Comparison of ENCODE assay signal across 28 cellular contexts in the genomic region with DNA sequence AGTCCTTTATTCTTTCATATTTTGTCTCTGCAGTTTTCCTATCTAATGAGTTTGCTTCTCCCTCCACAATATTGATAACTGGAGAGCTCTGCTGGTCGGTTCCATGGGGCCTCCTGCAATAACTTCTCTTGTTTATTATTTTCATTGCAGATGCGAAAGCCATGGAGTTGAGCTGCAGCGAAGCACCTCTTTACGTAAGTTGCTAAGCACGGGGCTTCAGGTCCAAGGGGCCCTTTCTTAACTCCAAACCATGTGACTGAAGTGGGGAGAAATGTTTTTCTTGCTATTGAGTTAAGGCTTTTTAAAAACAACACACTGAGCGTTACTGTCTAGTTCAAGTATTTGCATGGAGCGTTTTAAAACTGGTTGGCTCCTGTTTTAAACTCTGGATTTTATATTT.
"Had no signal": no experiment of that assay in that cellular context is flagged by ENCODE, and none has a peak within 500 bp of the region (broad histone marks: within the 10 kb centered on the region; RNA-seq: fewer than 3 reads in every experiment).

No MANE protein-coding gene starts in this region.

- DNase-seq: colonic mucosa; cortex of kidney; dermis blood vessel endothelial cell; dorsolateral prefrontal cortex; effector CD4-positive, alpha-beta T cell; effector CD8-positive, alpha-beta T cell; effector memory CD4-positive, alpha-beta T cell; effector memory CD8-positive, alpha-beta T cell; endodermal cell; erythroblast; esophagus squamous epithelium; foreskin fibroblast; foreskin melanocyte; gastrocnemius medialis; glutamatergic neuron; head of caudate nucleus; heart left ventricle; heart right ventricle had no signal

- H3K27me3 Mint-ChIP-seq: dendritic cell treated with granulocyte-macrophage colony-stimulating factor and Interleukin-4, amounts not matched to agents 40 ng/mL and 50 ng/mL, for 4 days had no signal

- H3K27me3 ChIP-seq: colonic mucosa, dorsolateral prefrontal cortex, esophagus muscularis mucosa, esophagus squamous epithelium, gastrocnemius medialis, gastroesophageal sphincter, heart left ventricle, heart right ventricle had no signal

- H3K4me3 Mint-ChIP-seq: dendritic cell treated with granulocyte-macrophage colony-stimulating factor and Interleukin-4, amounts not matched to agents 40 ng/mL and 50 ng/mL, for 4 days; effector memory CD8-positive, alpha-beta T cell; endodermal cell had no signal

- H3K9me3 ChIP-seq: colonic mucosa, esophagus muscularis mucosa, esophagus squamous epithelium, gastrocnemius medialis, gastroesophageal sphincter, heart left ventricle, heart right ventricle had no signal

- H3K4me1 Mint-ChIP-seq: endodermal cell had no signal

- ATAC-seq: effector memory CD8-positive, alpha-beta T cell; esophagus mucosa; gastrocnemius medialis; gastroesophageal sphincter; heart left ventricle; heart right ventricle had no signal

- H3K4me1 ChIP-seq: colonic mucosa, esophagus muscularis mucosa, esophagus squamous epithelium, gastrocnemius medialis, gastroesophageal sphincter, heart left ventricle, heart right ventricle had no signal

- H3K27ac ChIP-seq: colonic mucosa, coronary artery, dorsolateral prefrontal cortex, epithelial cell of prostate, esophagus muscularis mucosa, esophagus squamous epithelium, gastrocnemius medialis, gastroesophageal sphincter, heart left ventricle, heart right ventricle had no signal

- H3K36me3 ChIP-seq: colonic mucosa, esophagus muscularis mucosa, esophagus squamous epithelium, gastrocnemius medialis, gastroesophageal sphincter, heart left ventricle, heart right ventricle had no signal

- H3K27ac Mint-ChIP-seq: dendritic cell treated with granulocyte-macrophage colony-stimulating factor and Interleukin-4, amounts not matched to agents 40 ng/mL and 50 ng/mL, for 4 days; effector memory CD8-positive, alpha-beta T cell; endodermal cell had no signal

- H3K4me3 ChIP-seq: colonic mucosa, coronary artery, dorsolateral prefrontal cortex, esophagus muscularis mucosa, esophagus squamous epithelium, gastrocnemius medialis, gastroesophageal sphincter, heart left ventricle, heart right ventricle had no signal

- H3K9me3 Mint-ChIP-seq: dendritic cell treated with granulocyte-macrophage colony-stimulating factor and Interleukin-4, amounts not matched to agents 40 ng/mL and 50 ng/mL, for 4 days; effector memory CD8-positive, alpha-beta T cell; endodermal cell had no signal

- FAIRE-seq: colon, endometrium, endothelial cell of umbilical vein, frontal cortex had no signal
